ENCODE assay signal across 10 cellular contexts in the genomic region with DNA sequence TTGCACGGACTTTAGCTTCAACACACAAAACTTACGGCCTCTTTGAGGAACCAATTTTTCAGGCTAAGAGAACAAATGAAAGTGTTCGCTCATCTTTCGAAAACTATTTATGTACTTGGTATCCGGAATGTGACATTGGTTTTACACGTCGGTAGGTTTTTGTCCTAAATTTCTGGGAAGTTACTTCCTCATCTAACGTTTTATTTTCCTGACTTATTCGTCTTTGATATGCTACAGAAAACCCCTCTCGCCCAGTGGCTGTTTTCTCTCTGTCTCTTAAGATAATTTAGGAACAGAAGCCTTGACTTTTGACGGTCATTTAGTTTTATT. TPM values are rescaled to one million over a fixed set of nuclear protein-coding genes. Genes with fewer than 3 reads are reported as not detected.
DNase-seq lines count a peak whose midpoint lies in the region; ATAC-seq, FAIRE-seq and TF ChIP-seq lines count a peak whose summit lies in the region.
"Had no signal": no experiment of that assay in that cellular context is flagged by ENCODE, and none has a peak within 500 bp of the region (broad histone marks: within the 10 kb centered on the region; RNA-seq: fewer than 3 reads in every experiment).

No MANE protein-coding gene starts in this region.

- TF ChIP-seq CTCF in keratinocyte (optimal IDR thresholded peaks at IDR 0.05 in 1 of 3, IDR thresholded peaks at IDR 0.05 in 1 of 3, conservative IDR thresholded peaks at IDR 0.05 in 1 of 3; ENCODE audit: extremely low read depth in 1 of 3, insufficient read depth in 2 of 3, low read length in 3 of 3), result no peak

- H3K9me3 Mint-ChIP-seq in activated CD4-positive, alpha-beta T cell treated with anti-CD3 and anti-CD28 coated beads, Interleukin-2, amount 10 ng/mL, durations not matched to agents 24 days and 14 days, result no peaks in the 10 kb centered on the region

- H3K9me1 ChIP-seq in keratinocyte (ENCODE audit: control insufficient read depth, extremely low read depth, insufficient read depth, low read length), result no peaks in the 10 kb centered on the region

- no peaks in the 10 kb centered on the region for H3K9me3 ChIP-seq in adipocyte (ENCODE audit: control insufficient read depth, low read length)
- H3K9me3 ChIP-seq in keratinocyte (ENCODE audit: control insufficient read depth, low read depth, low read length), result no peaks in the 10 kb centered on the region
- H3K9me3 ChIP-seq in stomach smooth muscle (ENCODE audit: control insufficient read depth in 2 of 2, low read length in 2 of 2), result no peaks in the 10 kb centered on the region

- peak overlapping the region; percentile 1 for H3K27ac Mint-ChIP-seq in activated CD4-positive, alpha-beta T cell treated with anti-CD3 and anti-CD28 coated beads, Interleukin-2, amount 10 ng/mL, durations not matched to agents 24 days and 14 days

- no peaks in the 10 kb centered on the region for H4K20me1 ChIP-seq in keratinocyte (ENCODE audit: control insufficient read depth, extremely low read depth, insufficient read depth, low read length)

- H3K4me3 ChIP-seq in adipocyte (ENCODE audit: low read length), result peak overlapping the region; percentile 83
- no peak overlapping the region for H3K4me3 ChIP-seq in keratinocyte (ENCODE audit: control insufficient read depth in 2 of 3, extremely low read depth in 1 of 3, insufficient read depth in 2 of 3, low read depth in 1 of 3, low read length in 3 of 3)
- peak overlapping the region; percentile 59 to 89 for H3K4me3 ChIP-seq in stomach smooth muscle (ENCODE audit: low read length in 2 of 2)

- H3K27ac ChIP-seq in keratinocyte (ENCODE audit: control insufficient read depth, insufficient read depth, low read length) (no peak overlapping the region), stomach smooth muscle (ENCODE audit: low read length) (peak overlapping the region; percentile 84)

- no peak overlapping the region for H3K9ac ChIP-seq in adipocyte (ENCODE audit: low read length)
- H3K9ac ChIP-seq in keratinocyte (ENCODE audit: control insufficient read depth, extremely low read depth, insufficient read depth, low read length), result no peak overlapping the region
- peak overlapping the region; percentile 72 to 78 for H3K9ac ChIP-seq in stomach smooth muscle (ENCODE audit: low read length in 2 of 2)

- peaks cover 76% of the 10 kb centered on the region for H3K27me3 Mint-ChIP-seq in activated CD4-positive, alpha-beta T cell treated with anti-CD3 and anti-CD28 coated beads, Interleukin-2, amount 10 ng/mL, durations not matched to agents 24 days and 14 days

- no peak for DNase-seq in activated CD4-positive, alpha-beta T cell treated with anti-CD3 and anti-CD28 coated beads, Interleukin-2, amount 10 ng/mL, durations not matched to agents 24 days and 14 days
- DNase-seq in activated CD4-positive, alpha-beta T cell treated with anti-CD3 and anti-CD28 coated beads for 1 hour, result no peak
- DNase-seq in adipocyte (ENCODE audit: low read depth) (no peak), keratinocyte (ENCODE audit: low read depth, low spot score) (no peak), urothelium cell line (ENCODE audit: low spot score) (no peak), cerebellar cortex (ENCODE audit: low spot score) (no peak)

- no peak for ATAC-seq in HG03025 (IDR thresholded peaks at IDR 0.05; ENCODE audit: low FRiP score, unreplicated experiment)
- ATAC-seq: Panc1 had no signal

- H3K4me3 Mint-ChIP-seq in activated CD4-positive, alpha-beta T cell treated with anti-CD3 and anti-CD28 coated beads, Interleukin-2, amount 10 ng/mL, durations not matched to agents 24 days and 14 days, result peak overlapping the region; percentile 44

- intact Hi-C loops in activated CD4-positive, alpha-beta T cell treated with anti-CD3 and anti-CD28 coated beads, Interleukin-2, amount 10 ng/mL, durations not matched to agents 24 days and 14 days (cut with micrococcal nuclease), result no loop called here

- H2AFZ ChIP-seq in keratinocyte (ENCODE audit: control insufficient read depth, low read length), result no peak overlapping the region

- H3K27me3 ChIP-seq in adipocyte (replicated peaks; ENCODE audit: control insufficient read depth, insufficient read depth, low read length) (peaks cover 5% of the 10 kb centered on the region), keratinocyte (ENCODE audit: control insufficient read depth, extremely low read depth, insufficient read depth, low read length) (peaks cover 66% of the 10 kb centered on the region), stomach smooth muscle (ENCODE audit: control insufficient read depth in 1 of 2, insufficient read depth in 2 of 2, low read length in 2 of 2) (peaks cover 0 to 4% of the 10 kb centered on the region in 2 donors)

- no peaks in the 10 kb centered on the region for H3K36me3 Mint-ChIP-seq in activated CD4-positive, alpha-beta T cell treated with anti-CD3 and anti-CD28 coated beads, Interleukin-2, amount 10 ng/mL, durations not matched to agents 24 days and 14 days (ENCODE audit: low read depth)

- no peaks in the 10 kb centered on the region for H3K36me3 ChIP-seq in adipocyte (ENCODE audit: control insufficient read depth, insufficient read depth, low read length, severe bottlenecking)
- H3K36me3 ChIP-seq in keratinocyte (ENCODE audit: control insufficient read depth in 2 of 2, extremely low read depth in 1 of 2, insufficient read depth in 2 of 2, low read length in 2 of 2), result no peaks in the 10 kb centered on the region
- no peaks in the 10 kb centered on the region for H3K36me3 ChIP-seq in stomach smooth muscle (ENCODE audit: control insufficient read depth in 2 of 2, insufficient read depth in 2 of 2, low read length in 2 of 2)

- peaks cover 9% of the 10 kb centered on the region for H3K4me1 Mint-ChIP-seq in activated CD4-positive, alpha-beta T cell treated with anti-CD3 and anti-CD28 coated beads, Interleukin-2, amount 10 ng/mL, durations not matched to agents 24 days and 14 days

- H3K4me2 ChIP-seq in keratinocyte (ENCODE audit: control insufficient read depth, extremely low read depth, insufficient read depth, low read depth, low read length), result no peak overlapping the region

- no peaks in the 10 kb centered on the region for H3K4me1 ChIP-seq in adipocyte (ENCODE audit: control insufficient read depth, insufficient read depth, low read length)
- H3K4me1 ChIP-seq in keratinocyte (ENCODE audit: control insufficient read depth, extremely low read depth, insufficient read depth, low read length), result peaks cover 9% of the 10 kb centered on the region
- H3K4me1 ChIP-seq in stomach smooth muscle (ENCODE audit: control insufficient read depth, insufficient read depth, low read length), result peaks cover 23% of the 10 kb centered on the region

- dilution Hi-C loops in keratinocyte (cut with MboI; ENCODE audit: extremely low pct_ligation_motif_present, low sequenced_read_pairs), result no loop called here

- FAIRE-seq in keratinocyte (lab: Jason Lieb, UNC) (peak; percentile 59), urothelium cell line (lab: Jason Lieb, UNC) (no peak)
- FAIRE-seq: endometrium had no signal

- no peaks in the 10 kb centered on the region for H3K79me2 ChIP-seq in keratinocyte (ENCODE audit: control insufficient read depth, insufficient read depth, low read length)

RNA-seq across cellular contexts. Expression of a gene that starts 0.9 kb away (rescaled TPM):
- not detected in 2 replicates for total RNA-seq in activated CD4-positive, alpha-beta T cell treated with anti-CD3 and anti-CD28 coated beads, Interleukin-2, amount 10 ng/mL, durations not matched to agents 24 days and 14 days
- 0.02 to 0.04 TPM in 2 of 3 replicates, not detected in the other for polyA plus RNA-seq in keratinocyte
- polyA plus RNA-seq in keratinocyte (2011; ENCODE audit: low read depth), result 0.10 TPM
- under 0.01 and 0.02 TPM in 2 replicates for polyA plus RNA-seq in keratinocyte (2011; cell fraction: cytosol; rRNA removed)
- 0.04 and 0.09 TPM in 2 replicates for polyA plus RNA-seq in keratinocyte (2011; cell fraction: nucleus; rRNA removed)
- 0.01 TPM in 1 of 2 replicates, not detected in the other for polyA plus RNA-seq in keratinocyte (2012; ENCODE audit: low replicate concordance)
- 0.62 TPM in 1 of 3 replicates, not detected in the others for polyA minus RNA-seq in keratinocyte
- not detected for polyA minus RNA-seq in keratinocyte (2011; cell fraction: cytosol; rRNA and poly(A)+ RNA removed)
- polyA minus RNA-seq in keratinocyte (2011; cell fraction: nucleus; rRNA and poly(A)+ RNA removed), result not detected in 2 replicates

Comparison
In these comparisons a context has a peak if more than half of its experiments do, and no peak if none do; other contexts are left out.
1. H3K4me3 ChIP-seq: peak in adipocyte (single experiment) and stomach smooth muscle (2 of 2); none in keratinocyte (0 of 3).
2. H3K9ac ChIP-seq: peak in stomach smooth muscle (2 of 2); none in adipocyte (single experiment) and keratinocyte (single experiment).